In the genomic region with DNA sequence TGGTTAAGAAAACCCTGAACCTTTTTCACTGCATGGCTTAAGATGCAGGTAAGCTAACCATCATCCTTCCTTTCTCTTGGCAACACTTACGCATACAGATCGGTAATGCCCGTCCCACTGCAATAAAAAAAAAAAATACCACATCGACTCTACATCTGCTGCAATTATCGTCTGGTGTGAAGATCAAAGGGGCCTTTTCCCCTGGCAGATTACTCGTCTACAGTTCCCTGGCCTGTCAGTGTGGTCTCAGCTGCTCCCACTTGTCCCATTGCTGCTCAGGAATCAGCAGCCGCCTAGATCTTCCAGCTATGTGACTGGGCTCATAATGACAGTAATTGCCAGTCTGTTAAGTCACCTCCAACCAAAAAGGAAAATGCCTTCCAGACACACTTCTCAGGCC, we compare ENCODE assay signal across 24 cellular contexts.
A peak's percentile ranks its signal among the peaks of the same experiment; 100 is the strongest.
DNase-seq lines count a peak whose midpoint lies in the region; ATAC-seq and TF ChIP-seq lines count a peak whose summit lies in the region.
"Had no signal": no experiment of that assay in that cellular context is flagged by ENCODE, and none has a peak within 500 bp of the region (broad histone marks: within the 10 kb centered on the region; RNA-seq: fewer than 3 reads in every experiment).

No MANE protein-coding gene starts in this region.

- ATAC-seq in SK-N-SH treated with all-trans-retinoic acid at 6 μM for 48 hours (no peak), GM19324 (IDR thresholded peaks at IDR 0.05; ENCODE audit: low FRiP score, unreplicated experiment) (no peak), heart left ventricle (no peak)
- ATAC-seq: activated CD4-positive, alpha-beta T cell treated with anti-CD3 and anti-CD28 coated beads for 36 hours; HCT116; naive thymus-derived CD4-positive, alpha-beta T cell; right lobe of liver had no signal

- peak; percentile 77 for DNase-seq in NCI-H1092 (lab: John Stamatoyannopoulos, UW)
- peak; percentile 17 for DNase-seq in NCI-H1417 treated with DMSO at 0.1 percent for 48 hours (lab: John Stamatoyannopoulos, UW)
- peak; percentile 74 to 87 for DNase-seq in SHP77 (lab: John Stamatoyannopoulos, UW)
- no peak for DNase-seq in trophoblast cell
- DNase-seq in heart left ventricle, result no peak
- DNase-seq: activated CD4-positive, alpha-beta T cell treated with anti-CD3 and anti-CD28 coated beads for 36 hours; activated CD8-positive, alpha-beta memory T cell treated with anti-CD3 and anti-CD28 coated beads for 24 hours; activated T-cell treated with anti-CD3 and anti-CD28 coated beads for 4 hours; amniotic stem cell; cerebellar nuclear complex; dermis blood vessel endothelial cell; endodermal cell; GDM1; Kasumi-1; kidney; naive thymus-derived CD4-positive, alpha-beta T cell; NK-92 treated with Interleukin-12 subunit alpha and Interleukin-12 subunit beta, amount 100 ng/mL, for 24 hours; nucleus accumbens; right lobe of liver; stimulated activated CD4-positive, alpha-beta T cell treated with anti-CD3 and anti-CD28 coated beads, Interleukin-4, amount 100 ng/mL, for 24 hours had no signal

- no peak overlapping the region for H3K18ac ChIP-seq in trophoblast cell (ENCODE audit: low read length)

- intact Hi-C loops in heart left ventricle (cut with DNase I), result no loop called here

- no peak overlapping the region for H3K4ac ChIP-seq in trophoblast cell (ENCODE audit: low read depth, low read length)

- H3K14ac ChIP-seq in trophoblast cell (ENCODE audit: low read length), result no peak overlapping the region

- no peak overlapping the region for H2AFZ ChIP-seq in trophoblast cell (ENCODE audit: insufficient read depth, low read length, poor library complexity)

- H3K4me2 ChIP-seq in trophoblast cell (ENCODE audit: low read length), result peak overlapping the region; percentile 23
- H3K4me2 ChIP-seq: BLaER1 had no signal

- H3K9me3 ChIP-seq in trophoblast cell (ENCODE audit: insufficient read depth, low read depth, low read length) (peaks cover 2% of the 10 kb centered on the region), heart left ventricle (no peaks in the 10 kb centered on the region)
- H3K9me3 ChIP-seq: BLaER1, right lobe of liver had no signal

- no peak overlapping the region for H3K9ac ChIP-seq in trophoblast cell (ENCODE audit: low read length)
- H3K9ac ChIP-seq: BLaER1 had no signal

- H3K27ac ChIP-seq in trophoblast cell (ENCODE audit: low read depth, low read length) (no peak overlapping the region), heart left ventricle (no peak overlapping the region)
- H3K27ac ChIP-seq: BLaER1, right lobe of liver had no signal

- TF ChIP-seq POLR2A in heart left ventricle (IDR thresholded peaks at IDR 0.05), result no peak

- H2BK5ac ChIP-seq in trophoblast cell (ENCODE audit: low read depth, low read length, poor library complexity), result no peak overlapping the region

- H4K91ac ChIP-seq in trophoblast cell (ENCODE audit: low read depth, low read length), result no peak overlapping the region

- no CpG with 5 or more reads among the region's 7 CpGs for WGBS in trophoblast cell (ENCODE audit: extremely low coverage, insufficient coverage, insufficient read length)
- WGBS in heart left ventricle, 4 donors, result 69 to 91% (median 86%) methylated on average over 7 of the region's 7 CpGs

- H2BK12ac ChIP-seq in trophoblast cell (ENCODE audit: low read length), result no peak overlapping the region

- H3K79me1 ChIP-seq in trophoblast cell (ENCODE audit: low read length), result peaks cover 3% of the 10 kb centered on the region

- no peaks in the 10 kb centered on the region for H3K79me2 ChIP-seq in trophoblast cell (ENCODE audit: control insufficient read depth, insufficient read depth, low read length, poor library complexity)

- no peak for TF ChIP-seq CTCF in heart left ventricle (IDR thresholded peaks at IDR 0.05)

- no peak overlapping the region for H2AK5ac ChIP-seq in trophoblast cell (ENCODE audit: low read length)

- no peak overlapping the region for H4K8ac ChIP-seq in trophoblast cell (ENCODE audit: low read depth, low read length)

- H2BK120ac ChIP-seq in trophoblast cell (ENCODE audit: insufficient read depth, low read length, poor library complexity), result no peak overlapping the region

- no peak overlapping the region for H4K12ac ChIP-seq in trophoblast cell (ENCODE audit: low read depth, low read length)

- H3K36me3 ChIP-seq in trophoblast cell (ENCODE audit: control insufficient read depth in 1 of 2, insufficient read depth in 2 of 2, low read length in 2 of 2) (no peaks in the 10 kb centered on the region), heart left ventricle (no peaks in the 10 kb centered on the region)
- H3K36me3 ChIP-seq: BLaER1, right lobe of liver had no signal

- H3K4me3 ChIP-seq in trophoblast cell (ENCODE audit: low read depth, low read length) (no peak overlapping the region), heart left ventricle (no peak overlapping the region)
- H3K4me3 ChIP-seq: BLaER1, right lobe of liver had no signal

- H3K27me3 ChIP-seq in trophoblast cell (ENCODE audit: insufficient read depth, low read length), result no peaks in the 10 kb centered on the region
- H3K27me3 ChIP-seq in heart left ventricle, result no peaks in the 10 kb centered on the region
- H3K27me3 ChIP-seq: BLaER1, right lobe of liver had no signal

- H3K4me1 ChIP-seq in trophoblast cell (ENCODE audit: control insufficient read depth in 1 of 2, insufficient read depth in 2 of 2, low read length in 2 of 2), result peaks cover 0 to 6% of the 10 kb centered on the region in 2 experiments
- H3K4me1 ChIP-seq in heart left ventricle, result peaks cover 0 to 19% (median 9%) of the 10 kb centered on the region in 12 donors
- H3K4me1 ChIP-seq: right lobe of liver had no signal

- no peak overlapping the region for H3K23ac ChIP-seq in trophoblast cell (ENCODE audit: low read length)

TF ChIP-seq in SK-N-SH treated with all-trans-retinoic acid at 6 μM for 48 hours, 23 proteins besides CTCF, POLR2A, EP300 and RAD21:
- TF ChIP-seq TCF4 (CRISPR knock-in tag; IDR thresholded peaks at IDR 0.05; ENCODE audit: borderline replicate concordance), result no peak
- TF ChIP-seq TOX (CRISPR knock-in tag; IDR thresholded peaks at IDR 0.05; ENCODE audit: borderline replicate concordance), result no peak
- TF ChIP-seq RARB (CRISPR knock-in tag; IDR thresholded peaks at IDR 0.05), result no peak
- no peak for TF ChIP-seq PPARA (CRISPR knock-in tag; IDR thresholded peaks at IDR 0.05; ENCODE audit: borderline replicate concordance)
- TF ChIP-seq ZNF8 (CRISPR knock-in tag; IDR thresholded peaks at IDR 0.05), result no peak

Comparison
In these comparisons a context has a peak if more than half of its experiments do, and no peak if none do; other contexts are left out.
1. DNase-seq: peak in NCI-H1092 (single experiment), NCI-H1417 treated with DMSO at 0.1 percent for 48 hours (single experiment) and SHP77 (2 of 2); none in trophoblast cell (0 of 2) and heart left ventricle (0 of 5).